In the genomic region with DNA sequence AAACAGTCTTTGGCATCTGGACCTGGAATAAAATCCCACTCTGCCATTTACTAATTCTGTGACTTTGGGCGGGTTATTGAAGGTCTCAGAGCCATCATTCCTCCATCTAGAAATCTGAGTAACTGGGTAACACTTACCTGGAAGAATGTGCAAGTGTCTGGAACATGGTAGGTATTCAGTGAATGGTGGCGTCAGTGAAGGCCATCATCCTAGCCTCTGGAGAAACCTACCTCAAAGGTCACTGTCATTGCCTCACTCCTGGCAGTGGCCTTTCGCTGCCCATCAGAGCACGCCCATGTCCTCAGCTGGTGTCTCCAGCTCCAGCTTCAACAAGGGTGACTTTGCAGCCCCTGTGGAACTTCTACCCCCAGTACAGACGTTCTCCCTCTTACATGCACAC, we compare ENCODE assay signal across 21 cellular contexts. TPM values are rescaled to one million over a fixed set of nuclear protein-coding genes. Genes with fewer than 3 reads are reported as not detected.
A peak's percentile ranks its signal among the peaks of the same experiment; 100 is the strongest.
DNase-seq lines count a peak whose midpoint lies in the region; ATAC-seq and TF ChIP-seq lines count a peak whose summit lies in the region.
"Had no signal": no experiment of that assay in that cellular context is flagged by ENCODE, and none has a peak within 500 bp of the region (broad histone marks: within the 10 kb centered on the region; RNA-seq: fewer than 3 reads in every experiment).

No MANE protein-coding gene starts in this region.

- no peak for DNase-seq in CD4-positive, alpha-beta T cell
- DNase-seq in neural crest cell (ENCODE audit: low read depth, low spot score) (no peak), NCI-H510A treated with DMSO at 0.1 percent for 48 hours (lab: John Stamatoyannopoulos, UW) (no peak), germinal center (ENCODE audit: low spot score) (no peak), G401 (ENCODE audit: low spot score) (no peak)
- DNase-seq: activated effector memory CD4-positive, alpha-beta T cell treated with Interleukin-2 at 50 U/mL for 16 hours; anterior cingulate cortex; dermis blood vessel endothelial cell; left ventricle myocardium inferior; midbrain; MV-4-11; NCI-H2171; NCI-H526; substantia nigra; T1000 had no signal

- no peak for ATAC-seq in CD4-positive, alpha-beta T cell (ENCODE audit: poor library complexity)
- no peak for ATAC-seq in activated T-helper 17 cell treated with anti-CD3 and anti-CD28 coated beads, Interleukin-2, amount 50 U/mL, for 72 hours (replicated peaks)
- ATAC-seq: activated CD4-positive, CD25-positive, alpha-beta regulatory T cell treated with anti-CD3 and anti-CD28 coated beads, Interleukin-2, amount 50 U/mL, for 24 hours had no signal

- H3K9me3 ChIP-seq in CD4-positive, alpha-beta T cell (ENCODE audit: control insufficient read depth, low read length): no peaks in the 10 kb centered on the region
- no peaks in the 10 kb centered on the region for H3K9me3 ChIP-seq in HEK293 (ENCODE audit: control insufficient read depth, insufficient read depth, low read depth, low read length)
- H3K9me3 ChIP-seq: left ventricle myocardium inferior had no signal

- H3K4me1 Mint-ChIP-seq in CD4-positive, alpha-beta T cell (ENCODE audit: low read depth): peaks cover 66% of the 10 kb centered on the region
- H3K4me1 Mint-ChIP-seq in activated T-helper 17 cell treated with anti-CD3 and anti-CD28 coated beads, Interleukin-2, amount 50 U/mL, for 72 hours: peaks cover 39% of the 10 kb centered on the region
- H3K4me1 Mint-ChIP-seq in neural crest cell: peaks cover 29% of the 10 kb centered on the region

- peaks cover 8% of the 10 kb centered on the region for H3K4me1 ChIP-seq in HEK293 (ENCODE audit: control insufficient read depth, insufficient read depth, low read length)

- POLR2A ChIA-PET in CD4-positive, alpha-beta T cell (lab: Charles Lee): interaction anchor here (0.6 to 8.3 kb wide), 8 partner anchors 8 to 47 kb away, joined by 3 to 109 read pairs (median 5); a partner anchor contains a TSS
- POLR2A ChIA-PET in HEK293 (lab: Yijun Ruan, JAX): interaction anchor here (1.4 kb wide), 1 partner anchor 15 kb away, joined by 6 read pairs; a partner anchor contains a TSS

- H3K36me3 Mint-ChIP-seq in CD4-positive, alpha-beta T cell (ENCODE audit: low read depth): no peaks in the 10 kb centered on the region
- H3K36me3 Mint-ChIP-seq in activated T-helper 17 cell treated with anti-CD3 and anti-CD28 coated beads, Interleukin-2, amount 50 U/mL, for 72 hours (ENCODE audit: low read depth): no peaks in the 10 kb centered on the region
- H3K36me3 Mint-ChIP-seq in neural crest cell (ENCODE audit: low read depth): no peaks in the 10 kb centered on the region

- peak overlapping the region; percentile 53 for H3K27ac ChIP-seq in CD4-positive, alpha-beta T cell (ENCODE audit: low read depth, low read length)
- H3K27ac ChIP-seq in HEK293 (ENCODE audit: extremely low read depth, low read depth, low read length): no peak overlapping the region
- H3K27ac ChIP-seq: cardiac muscle cell, left ventricle myocardium inferior, parathyroid adenoma had no signal

- CTCF ChIA-PET in CD4-positive, alpha-beta T cell (lab: Charles Lee): interaction anchor here (0.7 to 1.2 kb wide), 2 partner anchors 8 to 33 kb away, joined by 4 read pairs; no protein-coding TSS in a partner anchor
- CTCF ChIA-PET in HEK293 (lab: Yijun Ruan, JAX): interaction anchor here (0.6 kb wide), 1 partner anchor 102 kb away, joined by 3 read pairs; no protein-coding TSS in a partner anchor

- intact Hi-C loops in CD4-positive, alpha-beta T cell (cut with DNase I, micrococcal nuclease): loop anchor here in 1 of 2 experiments (2.0 to 10.0 kb wide), 2 partner anchors 13 to 51 kb away; a partner anchor contains a TSS

- in situ Hi-C loops in G401 (cut with HindIII; ENCODE audit: low sequenced_read_pairs): no loop called here

- TF ChIP-seq CTCF in CD4-positive, alpha-beta T cell (IDR thresholded peaks at IDR 0.05): no peak
- TF ChIP-seq CTCF in HEK293 (tag by site-specific recombination; IDR thresholded peaks at IDR 0.05) (no peak), neural crest cell (conservative IDR thresholded peaks at IDR 0.05) (no peak)

- no peaks in the 10 kb centered on the region for H3K27me3 ChIP-seq in CD4-positive, alpha-beta T cell (ENCODE audit: control insufficient read depth, insufficient read depth, low read length)
- H3K27me3 ChIP-seq: cardiac muscle cell had no signal

- no peak overlapping the region for H3K4me3 ChIP-seq in HEK293 (ENCODE audit: low read depth, low read length)
- H3K4me3 ChIP-seq: cardiac muscle cell, left ventricle myocardium inferior had no signal

- peak overlapping the region; percentile 75 for H3K4me3 Mint-ChIP-seq in CD4-positive, alpha-beta T cell
- H3K4me3 Mint-ChIP-seq in activated T-helper 17 cell treated with anti-CD3 and anti-CD28 coated beads, Interleukin-2, amount 50 U/mL, for 72 hours: peak overlapping the region; percentile 63
- peak overlapping the region; percentile 6 for H3K4me3 Mint-ChIP-seq in neural crest cell
- H3K4me3 Mint-ChIP-seq: nephron had no signal

- H3K27me3 Mint-ChIP-seq in CD4-positive, alpha-beta T cell: no peaks in the 10 kb centered on the region
- H3K27me3 Mint-ChIP-seq in activated T-helper 17 cell treated with anti-CD3 and anti-CD28 coated beads, Interleukin-2, amount 50 U/mL, for 72 hours: no peaks in the 10 kb centered on the region
- peaks cover 31% of the 10 kb centered on the region for H3K27me3 Mint-ChIP-seq in neural crest cell (ENCODE audit: low read depth)

- peak overlapping the region; percentile 91 for H3K27ac Mint-ChIP-seq in CD4-positive, alpha-beta T cell
- H3K27ac Mint-ChIP-seq in activated T-helper 17 cell treated with anti-CD3 and anti-CD28 coated beads, Interleukin-2, amount 50 U/mL, for 72 hours: peak overlapping the region; percentile 63
- no peak overlapping the region for H3K27ac Mint-ChIP-seq in neural crest cell (ENCODE audit: unreplicated experiment)

- H3K9me3 Mint-ChIP-seq in CD4-positive, alpha-beta T cell: no peaks in the 10 kb centered on the region
- no peaks in the 10 kb centered on the region for H3K9me3 Mint-ChIP-seq in activated T-helper 17 cell treated with anti-CD3 and anti-CD28 coated beads, Interleukin-2, amount 50 U/mL, for 72 hours
- H3K9me3 Mint-ChIP-seq in neural crest cell: no peaks in the 10 kb centered on the region
- H3K9me3 Mint-ChIP-seq: nephron had no signal

- H3K36me3 ChIP-seq in HEK293 (ENCODE audit: control insufficient read depth in 2 of 2, insufficient read depth in 1 of 2, low read length in 2 of 2): no peaks in the 10 kb centered on the region
- H3K36me3 ChIP-seq: cardiac muscle cell, left ventricle myocardium inferior had no signal

TF ChIP-seq in HEK293, 187 proteins besides CTCF, POLR2A, EP300 and RAD21:
- no peak for TF ChIP-seq SCRT2 (tag by site-specific recombination; IDR thresholded peaks at IDR 0.05)
- TF ChIP-seq PRDM1 (tag by site-specific recombination; IDR thresholded peaks at IDR 0.05): 0 out of 2 replicates have a peak, but pooled peaks have one; percentile 26

RNA-seq across cellular contexts. Expression of a gene that starts 4.5 kb away (rescaled TPM):
- total RNA-seq in CD4-positive, alpha-beta T cell: 10 to 100 TPM; 12.7 to 13.2 TPM
- 1 to 10 TPM; 1.1 to 3.9 TPM for total RNA-seq in activated T-helper 17 cell treated with anti-CD3 and anti-CD28 coated beads, Interleukin-2, amount 50 U/mL, for 72 hours
- total RNA-seq in neural crest cell: 15.3 and 16.6 TPM in 2 replicates
- total RNA-seq in G401 (2014; rRNA removed; shearing (Covaris generic)): 0.81 TPM in 1 of 2 replicates, not detected in the other

RNA-seq across cellular contexts. Expression of a gene that starts 5.3 kb away (rescaled TPM):
- total RNA-seq in CD4-positive, alpha-beta T cell: 10 to 100 TPM; 37.9 to 42.6 TPM
- 10 to 100 TPM; 15.4 to 22.1 TPM for total RNA-seq in activated T-helper 17 cell treated with anti-CD3 and anti-CD28 coated beads, Interleukin-2, amount 50 U/mL, for 72 hours
- total RNA-seq in neural crest cell: 32.0 and 33.9 TPM in 2 replicates
- 9.0 and 14.4 TPM in 2 replicates for total RNA-seq in G401 (2014; rRNA removed; shearing (Covaris generic))

RNA-seq across cellular contexts. Expression of a gene that starts 13.3 kb away (rescaled TPM):
- total RNA-seq in CD4-positive, alpha-beta T cell: 10 to 100 TPM; 16.4 to 18.7 TPM
- total RNA-seq in activated T-helper 17 cell treated with anti-CD3 and anti-CD28 coated beads, Interleukin-2, amount 50 U/mL, for 72 hours: 1 to 10 TPM; 2.8 to 4.9 TPM
- 97.8 and 106 TPM in 2 replicates for total RNA-seq in neural crest cell
- 8.8 and 9.0 TPM in 2 replicates for total RNA-seq in G401 (2014; rRNA removed; shearing (Covaris generic))

RNA-seq across cellular contexts. Expression of a gene that starts 13.8 kb away (rescaled TPM):
- 1 to 10 TPM; 4.0 to 5.5 TPM for total RNA-seq in CD4-positive, alpha-beta T cell
- 10 to 100 TPM in 1 of 2 donors, 1 to 10 TPM in 1; 7.8 to 22.1 TPM for total RNA-seq in activated T-helper 17 cell treated with anti-CD3 and anti-CD28 coated beads, Interleukin-2, amount 50 U/mL, for 72 hours
- 1.1 and 1.9 TPM in 2 replicates for total RNA-seq in neural crest cell
- 0.68 and 3.3 TPM in 2 replicates for total RNA-seq in G401 (2014; rRNA removed; shearing (Covaris generic))

RNA-seq across cellular contexts. Expression of a gene that starts 15.2 kb away (rescaled TPM):
- total RNA-seq in CD4-positive, alpha-beta T cell: 100 to 1,000 TPM; 107 to 125 TPM
- 100 to 1,000 TPM; 129 to 132 TPM for total RNA-seq in activated T-helper 17 cell treated with anti-CD3 and anti-CD28 coated beads, Interleukin-2, amount 50 U/mL, for 72 hours
- 134 and 135 TPM in 2 replicates for total RNA-seq in neural crest cell
- total RNA-seq in G401 (2014; rRNA removed; shearing (Covaris generic)): 97.5 and 231 TPM in 2 replicates

Comparison
In these comparisons a context has a peak if more than half of its experiments do, and no peak if none do; other contexts are left out.
1. H3K4me3 Mint-ChIP-seq: peak in every context shown above with its lines; median percentile 75 in CD4-positive, alpha-beta T cell; 63 in activated T-helper 17 cell treated with anti-CD3 and anti-CD28 coated beads, Interleukin-2, amount 50 U/mL, for 72 hours; 6 in neural crest cell.